ENCODE assay signal across 16 cellular contexts in the genomic region with DNA sequence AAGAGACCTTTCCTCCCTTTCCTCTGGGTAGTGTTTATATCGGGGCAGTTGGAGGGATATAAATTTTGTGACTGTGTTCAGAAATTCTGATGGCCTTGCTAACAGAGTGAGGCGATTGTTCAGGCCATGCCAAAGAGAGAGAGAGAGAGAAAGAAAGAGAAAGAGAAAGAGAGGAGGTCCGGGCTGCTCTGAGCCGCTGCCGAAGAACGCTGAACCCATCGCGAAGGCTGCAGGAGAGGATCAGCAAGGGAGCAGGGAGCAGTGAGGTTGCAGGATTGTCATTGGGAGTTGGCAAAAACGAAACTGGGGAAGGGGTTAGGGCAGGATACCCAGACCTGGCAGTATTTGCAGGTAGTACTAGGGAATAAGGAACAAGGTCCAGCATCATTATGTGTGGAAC.
DNase-seq lines count a peak whose midpoint lies in the region; ATAC-seq and TF ChIP-seq lines count a peak whose summit lies in the region.
"Had no signal": no experiment of that assay in that cellular context is flagged by ENCODE, and none has a peak within 500 bp of the region (broad histone marks: within the 10 kb centered on the region; RNA-seq: fewer than 3 reads in every experiment).

No MANE protein-coding gene starts in this region.

- no peaks in the 10 kb centered on the region for H4K20me1 ChIP-seq in neural progenitor cell (ENCODE audit: low read depth)

- no peak for TF ChIP-seq POLR2A in adrenal gland (IDR thresholded peaks at IDR 0.05)

- 24 to 33% (median 29%) methylated on average over 9 of the region's 9 CpGs for WGBS in adrenal gland, 4 donors

- H3K36me3 ChIP-seq in adrenal gland (replicated peaks in 1 of 2) (no peaks in the 10 kb centered on the region), neural progenitor cell (no peaks in the 10 kb centered on the region), tibial artery (no peaks in the 10 kb centered on the region)
- H3K36me3 ChIP-seq: SJCRH30 had no signal

- H3K4me1 ChIP-seq in adrenal gland (replicated peaks in 1 of 2): peaks cover 4 to 20% of the 10 kb centered on the region in 2 donors
- H3K4me1 ChIP-seq in neural progenitor cell: peaks cover 32% of the 10 kb centered on the region
- peaks cover 0 to 21% (median 13%) of the 10 kb centered on the region in 4 donors for H3K4me1 ChIP-seq in tibial artery
- H3K4me1 ChIP-seq: SJCRH30 had no signal

- H3K9me3 ChIP-seq in adrenal gland (replicated peaks in 1 of 3): no peaks in the 10 kb centered on the region
- no peaks in the 10 kb centered on the region for H3K9me3 ChIP-seq in neural progenitor cell (ENCODE audit: low read depth)
- no peaks in the 10 kb centered on the region for H3K9me3 ChIP-seq in tibial artery
- H3K9me3 ChIP-seq: SJCRH30 had no signal

- intact Hi-C loops in adrenal gland (cut with DNase I) (loop anchor here (5.0 to 10.0 kb wide), 2 partner anchors 166 to 953 kb away; no protein-coding TSS in a partner anchor), tibial artery (cut with DNase I; ENCODE audit: low total_unique reads) (loop anchor here (2.0 kb wide), 1 partner anchor 955 kb away; no protein-coding TSS in a partner anchor)

- no peaks in the 10 kb centered on the region for H3K79me2 ChIP-seq in neural progenitor cell (ENCODE audit: low read depth)

- no peaks in the 10 kb centered on the region for H3K9me3 Mint-ChIP-seq in neural progenitor cell

- peaks cover 11% of the 10 kb centered on the region for H3F3A ChIP-seq in neural progenitor cell (ENCODE audit: low read depth)

- peak overlapping the region; percentile 26 for H2AFZ ChIP-seq in neural progenitor cell (replicated peaks)

- peak overlapping the region; percentile 22 for H3K27ac Mint-ChIP-seq in neural progenitor cell

- peaks cover 39% of the 10 kb centered on the region for H3K4me1 Mint-ChIP-seq in neural progenitor cell

- peak; percentile 32 to 65 (median 45) for DNase-seq in adrenal gland
- DNase-seq in fibroblast of pulmonary artery (ENCODE audit: low read depth): no peak
- DNase-seq in neural progenitor cell (ENCODE audit: low spot score): peak; percentile 28
- no peak for DNase-seq in tibial artery
- no peak for DNase-seq in OCI-M2 (lab: John Stamatoyannopoulos, UW; ENCODE audit: unreplicated experiment)
- DNase-seq: activated naive CD4-positive, alpha-beta T cell treated with Interleukin-2 at 50 U/mL for 16 hours; DMS 273 treated with DMSO at 0.1 percent for 48 hours; MV-4-11; NCI-H2029 treated with DMSO at 0.1 percent for 48 hours; NCI-H524; SJCRH30; stimulated activated CD4-positive, alpha-beta T cell treated with anti-CD3 and anti-CD28 coated beads, Interleukin-1b, Interleukin-23, amount 100 ng/mL, for 48 hours; T-helper 9 cell had no signal

- peaks cover 4% of the 10 kb centered on the region for H3K27me3 Mint-ChIP-seq in neural progenitor cell (ENCODE audit: insufficient read depth, low read depth)

- H3K4me2 ChIP-seq in neural progenitor cell: peak overlapping the region; percentile 15

- H3K27ac ChIP-seq in adrenal gland: peak overlapping the region in 3 of 5 donors; percentile 28 to 67 (median 43)
- no peak overlapping the region for H3K27ac ChIP-seq in neural progenitor cell
- peak overlapping the region; percentile 77 for H3K27ac ChIP-seq in tibial artery
- H3K27ac ChIP-seq: SJCRH30 had no signal

- no peak for TF ChIP-seq CTCF in adrenal gland (IDR thresholded peaks at IDR 0.05)
- TF ChIP-seq CTCF in fibroblast of pulmonary artery (IDR thresholded peaks at IDR 0.05; ENCODE audit: low read length, missing control alignments): no peak
- no peak for TF ChIP-seq CTCF in neural progenitor cell (IDR thresholded peaks at IDR 0.05)
- no peak for TF ChIP-seq CTCF in tibial artery (IDR thresholded peaks at IDR 0.05)

- H3K36me3 Mint-ChIP-seq in neural progenitor cell: no peaks in the 10 kb centered on the region
- H3K36me3 Mint-ChIP-seq: IgD-negative memory B cell had no signal

- no peak overlapping the region for H3K9ac ChIP-seq in neural progenitor cell

- H3K4me3 ChIP-seq in adrenal gland: peak overlapping the region in 1 of 4 donors; percentile 49
- H3K4me3 ChIP-seq in fibroblast of pulmonary artery (replicated peaks; ENCODE audit: low read depth, low read length): peak overlapping the region; percentile 15
- H3K4me3 ChIP-seq in neural progenitor cell: no peak overlapping the region
- peak overlapping the region; percentile 39 to 49 for H3K4me3 ChIP-seq in tibial artery
- H3K4me3 ChIP-seq: SJCRH30 had no signal

- no peak overlapping the region for H3K4me3 Mint-ChIP-seq in neural progenitor cell
- H3K4me3 Mint-ChIP-seq: IgD-negative memory B cell had no signal

- ATAC-seq in HG03520 (IDR thresholded peaks at IDR 0.05; ENCODE audit: unreplicated experiment): no peak
- ATAC-seq in HG03460 (IDR thresholded peaks at IDR 0.05; ENCODE audit: unreplicated experiment): no peak

- H3K27me3 ChIP-seq in adrenal gland (no peaks in the 10 kb centered on the region), neural progenitor cell (no peaks in the 10 kb centered on the region), tibial artery (no peaks in the 10 kb centered on the region)
- H3K27me3 ChIP-seq: SJCRH30 had no signal

Comparison
In these comparisons a context has a peak if more than half of its experiments do, and no peak if none do; other contexts are left out.
1. DNase-seq: peak in adrenal gland (7 of 7) and neural progenitor cell (single experiment); none in fibroblast of pulmonary artery (single experiment), tibial artery (0 of 2) and OCI-M2 (single experiment).